14 cellular contexts compared by ENCODE assay signal in genomic region chr12:102447426-102447825, GRCh38. TPM values are rescaled to one million over a fixed set of nuclear protein-coding genes. Genes with fewer than 3 reads are reported as not detected.
A peak's percentile ranks its signal among the peaks of the same experiment; 100 is the strongest.
DNase-seq lines count a peak whose midpoint lies in the region; ATAC-seq, FAIRE-seq and TF ChIP-seq lines count a peak whose summit lies in the region.
"Not testable (repeated sequence)": the region's sequence is repeated elsewhere in the genome, so short reads cannot be mapped to it uniquely, and the experiment has no call there.
"Had no signal": no experiment of that assay in that cellular context is flagged by ENCODE, and none has a peak within 500 bp of the region (broad histone marks: within the 10 kb centered on the region; RNA-seq: fewer than 3 reads in every experiment).

No MANE protein-coding gene starts in this region.

- TF ChIP-seq POLR2A in right lobe of liver (IDR thresholded peaks at IDR 0.05), result not testable (repeated sequence)

- not testable (repeated sequence) for FAIRE-seq in astrocyte (lab: Jason Lieb, UNC)

- H3K79me2 ChIP-seq in astrocyte (ENCODE audit: insufficient read depth, low read length), result not testable (repeated sequence)

- not testable (repeated sequence) for H3K36me3 Mint-ChIP-seq in astrocyte (ENCODE audit: low read depth, unreplicated experiment)

- not testable (repeated sequence) for H3K27ac Mint-ChIP-seq in astrocyte (ENCODE audit: unreplicated experiment)

- not testable (repeated sequence) for H3K4me3 ChIP-seq in astrocyte (ENCODE audit: insufficient read depth, low read depth, low read length); liver (ENCODE audit: low read depth in 1 of 3, low read length in 3 of 3); right lobe of liver

- not testable (repeated sequence) for H3K27ac ChIP-seq in astrocyte (ENCODE audit: low read depth, low read length); liver (ENCODE audit: low read depth in 1 of 2, low read length in 2 of 2)
- peak overlapping the region in 1 of 3 donors; percentile 68 for H3K27ac ChIP-seq in right lobe of liver

- not testable (repeated sequence) for H3K9me3 ChIP-seq in astrocyte (ENCODE audit: insufficient read depth, low read depth, low read length); liver (ENCODE audit: control insufficient read depth in 4 of 4, low read length in 3 of 4); right lobe of liver

- not testable (repeated sequence) for H4K20me1 ChIP-seq in astrocyte (ENCODE audit: insufficient read depth, low read length)

- H3K4me1 Mint-ChIP-seq in astrocyte (ENCODE audit: low read depth, unreplicated experiment), result not testable (repeated sequence)

- 55% methylated on average over 3 of the region's 3 CpGs for WGBS in liver
- WGBS in right lobe of liver (ENCODE audit: insufficient coverage, low coverage, low lambda C conversion rate, missing lambda C conversion rate), result 46% methylated on average over 3 of the region's 3 CpGs

- not testable (repeated sequence) for H3K36me3 ChIP-seq in astrocyte (ENCODE audit: insufficient read depth, low read length); liver (ENCODE audit: control insufficient read depth in 4 of 4, insufficient read depth in 3 of 4, low read depth in 1 of 4, low read length in 3 of 4); right lobe of liver

- ATAC-seq in left lobe of liver (peak; percentile 14), right lobe of liver (peak in 3 of 4 donors; percentile 18 to 56 (median 54))

- not testable (repeated sequence) for H3K4me2 ChIP-seq in astrocyte (ENCODE audit: low read length)

- not testable (repeated sequence) for H2AFZ ChIP-seq in astrocyte (ENCODE audit: low read depth, low read length)

- not testable (repeated sequence) for TF ChIP-seq RAD21 in liver (IDR thresholded peaks at IDR 0.05)

- H3K27me3 ChIP-seq in astrocyte (ENCODE audit: insufficient read depth, low read length); liver (ENCODE audit: control insufficient read depth in 4 of 4, insufficient read depth in 4 of 4, low read length in 3 of 4); right lobe of liver: not testable (repeated sequence)

- not testable (repeated sequence) for TF ChIP-seq CTCF in astrocyte (IDR thresholded peaks at IDR 0.05; ENCODE audit: insufficient read depth, low read depth, low read length); liver (IDR thresholded peaks at IDR 0.05; ENCODE audit: low read depth, low read length, missing input control); right lobe of liver (IDR thresholded peaks at IDR 0.05)

- intact Hi-C loops in right lobe of liver (cut with DNase I), result not testable (repeated sequence)

- H3K9me3 Mint-ChIP-seq in astrocyte (ENCODE audit: unreplicated experiment), result not testable (repeated sequence)

- H3K4me1 ChIP-seq in astrocyte (ENCODE audit: insufficient read depth, low read length); liver (ENCODE audit: control insufficient read depth in 4 of 4, insufficient read depth in 4 of 4, low read length in 3 of 4): not testable (repeated sequence)
- H3K4me1 ChIP-seq in right lobe of liver, result peaks cover 0 to 19% (median 4%) of the 10 kb centered on the region in 4 donors

- not testable (repeated sequence) for H3K27me3 Mint-ChIP-seq in astrocyte (ENCODE audit: low read depth, unreplicated experiment)

- peak overlapping the region; percentile 23 for H3K4me3 Mint-ChIP-seq in astrocyte (ENCODE audit: unreplicated experiment)

- DNase-seq in astrocyte (ENCODE audit: low read depth); left lobe of liver (ENCODE audit: low spot score); right lobe of liver: not testable (repeated sequence)

- H3K9ac ChIP-seq in astrocyte (ENCODE audit: low read length); liver (ENCODE audit: low read depth in 1 of 2, low read length in 2 of 2): not testable (repeated sequence)

TF ChIP-seq in liver, 16 proteins besides CTCF, POLR2A, EP300 and RAD21:
- TF ChIP-seq RXRA (IDR thresholded peaks at IDR 0.05) (peak in 1 of 2 donors; percentile 36), HNF4A (conservative IDR thresholded peaks at IDR 0.05) (peak; percentile 27 to 45), YY1 (IDR thresholded peaks at IDR 0.05) (peak; percentile 33), FOXA2 (IDR thresholded peaks at IDR 0.05) (peak; percentile 6)

RNA-seq across cellular contexts. Expression of gene IGF1, which starts 32.9 kb away (rescaled TPM):
- total RNA-seq in astrocyte (1.9 and 2.3 TPM in 2 replicates), left lobe of liver (37.3 TPM), liver (10 to 100 TPM in 1 of 2 donors, under 1 TPM in 1; 0.61 to 42.8 TPM), right lobe of liver (100 to 1,000 TPM in 2 of 6 experiments, 10 to 100 TPM in 4; 18.9 to 115 (median 59.2) TPM)
- 100 to 1,000 TPM in 1 of 2 donors, 10 to 100 TPM in 1; 23.7 to 118 TPM for polyA plus RNA-seq in liver
- total RNA-seq: A172; B cell; Calu3; CD4-positive, alpha-beta memory T cell; CD4-positive, alpha-beta T cell; CD4-positive, CD25-positive, alpha-beta regulatory T cell; CD8-positive, alpha-beta T cell; Daoy had no signal
- polyA plus RNA-seq: CD14-positive monocyte; CD4-positive, alpha-beta memory T cell; CD4-positive, CD25-positive, alpha-beta regulatory T cell; CD8-positive, alpha-beta memory T cell had no signal
